ENCODE assay signal across 8 cellular contexts in the genomic region with DNA sequence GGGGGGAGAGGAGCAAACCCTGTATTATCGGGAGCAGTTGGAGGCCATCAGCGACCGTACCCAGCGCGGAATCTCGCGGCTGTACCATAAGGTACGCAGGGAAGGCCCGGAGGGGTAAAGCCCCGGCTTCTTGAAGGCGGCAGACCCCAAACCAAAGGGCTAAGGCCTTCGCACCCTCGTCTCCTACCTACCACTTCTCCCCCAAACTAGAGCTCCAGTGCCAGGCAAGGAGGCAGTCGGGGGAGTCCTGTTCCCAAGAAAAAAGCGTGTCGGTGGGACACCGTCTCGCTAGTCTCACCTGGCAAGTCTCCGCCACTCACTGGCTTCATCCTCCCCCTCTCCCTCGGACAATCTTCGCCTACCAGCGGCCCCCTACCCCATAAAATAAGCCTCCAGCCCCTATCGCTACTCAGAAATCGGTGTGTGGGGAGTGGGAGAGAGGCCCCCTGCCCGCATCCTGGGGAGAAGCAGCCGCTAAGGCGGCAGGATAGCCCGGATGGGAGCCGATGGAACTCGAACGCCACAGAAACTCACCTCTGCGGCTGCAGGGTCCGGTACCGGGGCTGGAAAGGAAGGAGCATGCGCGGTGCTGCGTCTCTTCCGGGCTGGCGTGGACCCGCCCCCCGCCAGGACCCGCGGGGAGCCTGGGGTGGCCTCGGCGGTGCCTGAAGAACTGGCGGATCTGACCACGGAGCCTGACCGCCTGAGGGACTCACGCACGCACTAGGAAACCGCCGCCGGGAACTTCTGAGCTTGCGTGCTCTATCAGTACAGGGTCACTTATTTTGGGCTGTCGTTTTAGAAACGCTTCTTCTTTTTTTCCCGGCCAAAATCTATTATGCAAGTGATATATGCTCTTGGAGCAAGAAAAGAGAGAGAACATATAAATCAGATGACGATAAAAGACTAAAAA. TPM values are rescaled to one million over a fixed set of nuclear protein-coding genes. Genes with fewer than 3 reads are reported as not detected.
DNase-seq lines count a peak whose midpoint lies in the region; ATAC-seq and TF ChIP-seq lines count a peak whose summit lies in the region.

Gene RPS10 (minus strand): TSS at position 572 of the 913 bp plus-strand sequence. CDS start 848 bp downstream, outside the sequence.

- peak; percentile 96 for TF ChIP-seq POLR2A in Raji (IDR thresholded peaks at IDR 0.05; ENCODE audit: insufficient read depth, low read depth, low read length)

- H3K4me3 Mint-ChIP-seq in activated T-helper 2 cell treated with anti-CD3 and anti-CD28 coated beads, Interferon-gamma antibody, Interleukin-2, Interleukin-4, amounts not matched to agents 10 μg/mL and 5 μg/mL and 100 μg/mL, durations not matched to agents 14 hours and 24 hours and 36 hours (ENCODE audit: low read depth): peak within 1 kb of the TSS; percentile 98
- H3K4me3 Mint-ChIP-seq in naive thymus-derived CD4-positive, alpha-beta T cell: peak within 1 kb of the TSS; percentile 93 to 99 (median 97)
- peak within 1 kb of the TSS; percentile 100 for H3K4me3 Mint-ChIP-seq in stimulated activated memory B cell treated with anti-CD40 and anti-IgM and Interleukin-4, amounts not matched to agents 10 μg/mL and 1 μg/mL and 100 μg/mL, for 72 hours

- H3K27me3 ChIP-seq in fibroblast of lung (ENCODE audit: control insufficient read depth, insufficient read depth, low read length): no peaks in the 10 kb centered on the region
- H3K27me3 ChIP-seq in naive thymus-derived CD4-positive, alpha-beta T cell (ENCODE audit: control insufficient read depth in 2 of 2, insufficient read depth in 2 of 2, low read length in 2 of 2): no peaks in the 10 kb centered on the region

- H3K27me3 Mint-ChIP-seq in activated T-helper 2 cell treated with anti-CD3 and anti-CD28 coated beads, Interferon-gamma antibody, Interleukin-2, Interleukin-4, amounts not matched to agents 10 μg/mL and 5 μg/mL and 100 μg/mL, durations not matched to agents 14 hours and 24 hours and 36 hours (ENCODE audit: low read depth): peaks cover 3% of the 10 kb centered on the region
- peaks cover 0 to 3% (median 0%) of the 10 kb centered on the region in 5 donors for H3K27me3 Mint-ChIP-seq in naive thymus-derived CD4-positive, alpha-beta T cell
- no peaks in the 10 kb centered on the region for H3K27me3 Mint-ChIP-seq in stimulated activated memory B cell treated with anti-CD40 and anti-IgM and Interleukin-4, amounts not matched to agents 10 μg/mL and 1 μg/mL and 100 μg/mL, for 72 hours

- peaks cover 24% of the 10 kb centered on the region for H3K4me1 Mint-ChIP-seq in activated T-helper 2 cell treated with anti-CD3 and anti-CD28 coated beads, Interferon-gamma antibody, Interleukin-2, Interleukin-4, amounts not matched to agents 10 μg/mL and 5 μg/mL and 100 μg/mL, durations not matched to agents 14 hours and 24 hours and 36 hours (ENCODE audit: low read depth)
- H3K4me1 Mint-ChIP-seq in naive thymus-derived CD4-positive, alpha-beta T cell: peaks cover 13 to 43% (median 31%) of the 10 kb centered on the region in 7 donors
- peaks cover 21% of the 10 kb centered on the region for H3K4me1 Mint-ChIP-seq in stimulated activated memory B cell treated with anti-CD40 and anti-IgM and Interleukin-4, amounts not matched to agents 10 μg/mL and 1 μg/mL and 100 μg/mL, for 72 hours

- peak; percentile 100 for ATAC-seq in naive thymus-derived CD4-positive, alpha-beta T cell
- peak; percentile 96 for ATAC-seq in stimulated activated memory B cell treated with anti-CD40 and anti-IgM and Interleukin-4, amounts not matched to agents 10 μg/mL and 1 μg/mL and 100 μg/mL, for 72 hours

- DNase-seq in DMS53 treated with DMSO at 0.1 percent for 48 hours (lab: John Stamatoyannopoulos, UW; ENCODE audit: unreplicated experiment): peak; percentile 69
- DNase-seq in GOT3 (lab: John Stamatoyannopoulos, UW): peak; percentile 84
- DNase-seq in M059J (ENCODE audit: low read depth): peak; percentile 91
- peak; percentile 86 for DNase-seq in activated T-helper 2 cell treated with anti-CD3 and anti-CD28 coated beads, Interferon-gamma antibody, Interleukin-2, Interleukin-4, amounts not matched to agents 10 μg/mL and 5 μg/mL and 100 μg/mL, durations not matched to agents 14 hours and 24 hours and 36 hours (ENCODE audit: low spot score)
- DNase-seq in fibroblast of lung (ENCODE audit: low read depth in 2 of 2): peak; percentile 87 to 93
- DNase-seq in naive thymus-derived CD4-positive, alpha-beta T cell: peak; percentile 80 to 94 (median 88)

- intact Hi-C loops in activated T-helper 2 cell treated with anti-CD3 and anti-CD28 coated beads, Interferon-gamma antibody, Interleukin-2, Interleukin-4, amounts not matched to agents 10 μg/mL and 5 μg/mL and 100 μg/mL, durations not matched to agents 14 hours and 24 hours and 36 hours (cut with micrococcal nuclease): loop anchor here (1.0 to 2.0 kb wide), 2 partner anchors 33 to 229 kb away; partner anchors contain the start of gene NUDT3
- intact Hi-C loops in naive thymus-derived CD4-positive, alpha-beta T cell (cut with micrococcal nuclease): loop anchor here (1.0 to 5.0 kb wide), 8 partner anchors 33 to 832 kb away; partner anchors contain the start of genes NUDT3 (in 2 of the 2), SMIM29 (in 2 of the 2), ANKS1A (in 1 of the 2) and HMGA1 (in 1 of the 2)

- peaks cover 45% of the 10 kb centered on the region for H3K36me3 Mint-ChIP-seq in activated T-helper 2 cell treated with anti-CD3 and anti-CD28 coated beads, Interferon-gamma antibody, Interleukin-2, Interleukin-4, amounts not matched to agents 10 μg/mL and 5 μg/mL and 100 μg/mL, durations not matched to agents 14 hours and 24 hours and 36 hours (ENCODE audit: low read depth)
- peaks cover 0 to 27% (median 8%) of the 10 kb centered on the region in 5 donors for H3K36me3 Mint-ChIP-seq in naive thymus-derived CD4-positive, alpha-beta T cell
- peaks cover 34% of the 10 kb centered on the region for H3K36me3 Mint-ChIP-seq in stimulated activated memory B cell treated with anti-CD40 and anti-IgM and Interleukin-4, amounts not matched to agents 10 μg/mL and 1 μg/mL and 100 μg/mL, for 72 hours

- CTCF ChIA-PET in naive thymus-derived CD4-positive, alpha-beta T cell (lab: Charles Lee): interaction anchor here (0.6 to 2.1 kb wide), 6 partner anchors 11 to 1376 kb away, joined by 3 to 5 read pairs (median 4); no protein-coding TSS in a partner anchor

- no peak for TF ChIP-seq CTCF in fibroblast of lung (conservative IDR thresholded peaks at IDR 0.05 in 1 of 2, IDR thresholded peaks at IDR 0.05 in 1 of 2; ENCODE audit: low read depth in 1 of 2, low read length in 2 of 2)

- peaks cover 14% of the 10 kb centered on the region for H3K36me3 ChIP-seq in fibroblast of lung (ENCODE audit: control insufficient read depth, insufficient read depth, low read length)
- peaks cover 9 to 46% (median 19%) of the 10 kb centered on the region in 3 experiments for H3K36me3 ChIP-seq in naive thymus-derived CD4-positive, alpha-beta T cell (ENCODE audit: control insufficient read depth in 2 of 3, insufficient read depth in 3 of 3, low read length in 3 of 3)

- peak within 1 kb of the TSS; percentile 95 for H3K27ac ChIP-seq in fibroblast of lung (ENCODE audit: insufficient read depth, low read length)
- peak within 1 kb of the TSS; percentile 93 for H3K27ac ChIP-seq in naive thymus-derived CD4-positive, alpha-beta T cell (ENCODE audit: low read depth, low read length)

- no peaks in the 10 kb centered on the region for H4K20me1 ChIP-seq in fibroblast of lung (ENCODE audit: control insufficient read depth, extremely low read depth, insufficient read depth, low read length)

- peaks cover 43% of the 10 kb centered on the region for H3K79me2 ChIP-seq in fibroblast of lung (ENCODE audit: control insufficient read depth, insufficient read depth, low read length)

- peaks cover 15% of the 10 kb centered on the region for H3K4me1 ChIP-seq in fibroblast of lung (ENCODE audit: control insufficient read depth, extremely low read depth, insufficient read depth, low read length)
- peaks cover 7 to 18% of the 10 kb centered on the region in 2 donors for H3K4me1 ChIP-seq in naive thymus-derived CD4-positive, alpha-beta T cell (ENCODE audit: control insufficient read depth in 2 of 2, insufficient read depth in 2 of 2, low read length in 2 of 2)

- no peaks in the 10 kb centered on the region for H3K9me3 Mint-ChIP-seq in activated T-helper 2 cell treated with anti-CD3 and anti-CD28 coated beads, Interferon-gamma antibody, Interleukin-2, Interleukin-4, amounts not matched to agents 10 μg/mL and 5 μg/mL and 100 μg/mL, durations not matched to agents 14 hours and 24 hours and 36 hours
- H3K9me3 Mint-ChIP-seq in naive thymus-derived CD4-positive, alpha-beta T cell: peaks cover 0 to 2% (median 0%) of the 10 kb centered on the region in 11 donors
- H3K9me3 Mint-ChIP-seq in stimulated activated memory B cell treated with anti-CD40 and anti-IgM and Interleukin-4, amounts not matched to agents 10 μg/mL and 1 μg/mL and 100 μg/mL, for 72 hours: no peaks in the 10 kb centered on the region

- H3K27ac Mint-ChIP-seq in activated T-helper 2 cell treated with anti-CD3 and anti-CD28 coated beads, Interferon-gamma antibody, Interleukin-2, Interleukin-4, amounts not matched to agents 10 μg/mL and 5 μg/mL and 100 μg/mL, durations not matched to agents 14 hours and 24 hours and 36 hours: peak within 1 kb of the TSS; percentile 98
- peak within 1 kb of the TSS; percentile 95 to 99 (median 98) for H3K27ac Mint-ChIP-seq in naive thymus-derived CD4-positive, alpha-beta T cell
- peak within 1 kb of the TSS; percentile 100 for H3K27ac Mint-ChIP-seq in stimulated activated memory B cell treated with anti-CD40 and anti-IgM and Interleukin-4, amounts not matched to agents 10 μg/mL and 1 μg/mL and 100 μg/mL, for 72 hours

- POLR2A ChIA-PET in naive thymus-derived CD4-positive, alpha-beta T cell (lab: Charles Lee): interaction anchor here (0.6 to 3.8 kb wide), 16 partner anchors 10 to 1889 kb away, joined by 3 to 20 read pairs (median 4); partner anchors contain the start of genes BLTP3A, HMGA1 and SMIM29

- H3K4me3 ChIP-seq in fibroblast of lung (replicated peaks in 1 of 4; ENCODE audit: control extremely low read depth in 1 of 4, insufficient read depth in 1 of 4, low read depth in 3 of 4, low read length in 4 of 4): peak within 1 kb of the TSS; percentile 71 to 99 (median 98)
- H3K4me3 ChIP-seq in naive thymus-derived CD4-positive, alpha-beta T cell (ENCODE audit: low read length): peak within 1 kb of the TSS; percentile 98

- no peaks in the 10 kb centered on the region for H3K9me3 ChIP-seq in fibroblast of lung (ENCODE audit: control insufficient read depth, insufficient read depth, low read depth, low read length)
- no peaks in the 10 kb centered on the region for H3K9me3 ChIP-seq in naive thymus-derived CD4-positive, alpha-beta T cell (ENCODE audit: control insufficient read depth in 2 of 3, low read length in 3 of 3)

- peak within 1 kb of the TSS; percentile 72 for H2AFZ ChIP-seq in fibroblast of lung (ENCODE audit: low read length)

- peak within 1 kb of the TSS; percentile 89 for H3K9ac ChIP-seq in fibroblast of lung (ENCODE audit: insufficient read depth, low read length)

- peak within 1 kb of the TSS; percentile 98 for H3K4me2 ChIP-seq in fibroblast of lung (ENCODE audit: extremely low read depth, insufficient read depth, low read length)

RNA-seq across cellular contexts. Expression of gene RPS10, which starts in this region (rescaled TPM):
- 3,564 and 4,124 TPM in 2 replicates for total RNA-seq in M059J (2014; rRNA removed; shearing (Covaris generic))
- 1,642 and 1,684 TPM in 2 replicates for total RNA-seq in activated T-helper 2 cell treated with anti-CD3 and anti-CD28 coated beads, Interferon-gamma antibody, Interleukin-2, Interleukin-4, amounts not matched to agents 10 μg/mL and 5 μg/mL and 100 μg/mL, durations not matched to agents 14 hours and 24 hours and 36 hours
- 1,649 and 1,873 TPM in 2 replicates for total RNA-seq in fibroblast of lung
- polyA plus RNA-seq in fibroblast of lung: 2,883 and 3,469 TPM in 2 replicates
- 2,322 and 2,629 TPM in 2 replicates for polyA plus RNA-seq in fibroblast of lung (2012)
- polyA minus RNA-seq in fibroblast of lung (ENCODE audit: low replicate concordance): 2,669 and 3,796 TPM in 2 replicates
- total RNA-seq in naive thymus-derived CD4-positive, alpha-beta T cell: 1,000 to 10,000 TPM; 1,466 to 3,151 (median 2,905) TPM
- polyA plus RNA-seq in naive thymus-derived CD4-positive, alpha-beta T cell: 1,000 to 10,000 TPM; 1,999 to 2,306 TPM

Comparison
In these comparisons a context has a peak if more than half of its experiments do, and no peak if none do; other contexts are left out.
1. Peak in every context shown above with its lines: DNase-seq, ATAC-seq, H3K4me3 ChIP-seq and H3K27ac ChIP-seq.